ENCODE assay signal across 18 cellular contexts in the genomic region with DNA sequence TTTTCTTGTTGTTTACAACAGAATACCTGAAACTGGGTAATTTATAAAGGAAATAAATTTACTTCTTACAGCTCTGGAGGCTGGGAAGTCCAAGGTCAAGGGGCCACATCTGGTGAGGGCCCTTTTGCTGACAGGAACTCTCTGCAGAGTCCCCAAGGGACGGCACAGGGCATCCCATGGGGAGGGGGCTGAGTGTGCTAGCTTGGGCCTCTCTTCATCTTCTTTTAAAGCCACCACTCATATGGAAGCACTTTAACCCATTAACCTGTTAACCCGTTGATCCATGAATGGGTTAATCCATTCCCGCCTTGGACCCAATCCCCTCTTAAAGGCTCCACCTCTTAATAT.
DNase-seq lines count a peak whose midpoint lies in the region; ATAC-seq and TF ChIP-seq lines count a peak whose summit lies in the region.
"Had no signal": no experiment of that assay in that cellular context is flagged by ENCODE, and none has a peak within 500 bp of the region (broad histone marks: within the 10 kb centered on the region; RNA-seq: fewer than 3 reads in every experiment).

No MANE protein-coding gene starts in this region.

- no peak for TF ChIP-seq POLR2A in heart left ventricle (IDR thresholded peaks at IDR 0.05)
- TF ChIP-seq POLR2A in sigmoid colon (IDR thresholded peaks at IDR 0.05) = no peak

- H3K27me3 Mint-ChIP-seq in activated naive CD4-positive, alpha-beta T cell treated with anti-CD3 and anti-CD28 coated beads, Interleukin-2, amount 10 ng/mL, durations not matched to agents 7 days and 5 days = no peaks in the 10 kb centered on the region
- H3K27me3 Mint-ChIP-seq in endodermal cell (ENCODE audit: insufficient read depth) = no peaks in the 10 kb centered on the region
- H3K27me3 Mint-ChIP-seq: CD4-positive, alpha-beta memory T cell had no signal

- H3K9me3 ChIP-seq in heart left ventricle (no peaks in the 10 kb centered on the region), endodermal cell (ENCODE audit: control insufficient read depth, low read length) (no peaks in the 10 kb centered on the region), sigmoid colon (no peaks in the 10 kb centered on the region)
- H3K9me3 ChIP-seq: BLaER1 had no signal

- H3K4me1 Mint-ChIP-seq in activated naive CD4-positive, alpha-beta T cell treated with anti-CD3 and anti-CD28 coated beads, Interleukin-2, amount 10 ng/mL, durations not matched to agents 7 days and 5 days = peaks cover 5% of the 10 kb centered on the region
- no peaks in the 10 kb centered on the region for H3K4me1 Mint-ChIP-seq in endodermal cell
- H3K4me1 Mint-ChIP-seq: CD14-positive monocyte, GM23338 had no signal

- H3K4me1 ChIP-seq in heart left ventricle = peaks cover 0 to 7% (median 0%) of the 10 kb centered on the region in 12 donors
- no peaks in the 10 kb centered on the region for H3K4me1 ChIP-seq in endodermal cell (ENCODE audit: control insufficient read depth, insufficient read depth, low read length)
- no peaks in the 10 kb centered on the region for H3K4me1 ChIP-seq in sigmoid colon
- H3K4me1 ChIP-seq: BLaER1 had no signal

- H3K27ac Mint-ChIP-seq in activated naive CD4-positive, alpha-beta T cell treated with anti-CD3 and anti-CD28 coated beads, Interleukin-2, amount 10 ng/mL, durations not matched to agents 7 days and 5 days = no peak overlapping the region
- H3K27ac Mint-ChIP-seq in endodermal cell = no peak overlapping the region
- H3K27ac Mint-ChIP-seq: CD14-positive monocyte, GM23338, HFFc6 had no signal

- H3K36me3 ChIP-seq in heart left ventricle (peaks cover 0 to 98% (median 80%) of the 10 kb centered on the region in 9 donors), endodermal cell (ENCODE audit: control insufficient read depth, insufficient read depth, low read length) (peaks cover 8% of the 10 kb centered on the region), sigmoid colon (peaks cover 0 to 8% (median 0%) of the 10 kb centered on the region in 4 donors)

- ATAC-seq in heart left ventricle (no peak), left cardiac atrium (no peak)
- ATAC-seq: GM23338, HCT116 had no signal

- intact Hi-C loops in heart left ventricle (cut with DNase I) (no loop called here), left cardiac atrium (cut with DNase I) (no loop called here), sigmoid colon (cut with DNase I) (no loop called here)

- H3K4me3 Mint-ChIP-seq in activated naive CD4-positive, alpha-beta T cell treated with anti-CD3 and anti-CD28 coated beads, Interleukin-2, amount 10 ng/mL, durations not matched to agents 7 days and 5 days = no peak overlapping the region
- H3K4me3 Mint-ChIP-seq in endodermal cell = no peak overlapping the region
- H3K4me3 Mint-ChIP-seq: CD14-positive monocyte; CD4-positive, alpha-beta memory T cell; GM23338; HFFc6 had no signal

- DNase-seq in activated naive CD4-positive, alpha-beta T cell treated with anti-CD3 and anti-CD28 coated beads, Interleukin-2, amount 10 ng/mL, durations not matched to agents 7 days and 5 days = peak; percentile 8
- DNase-seq in activated naive CD4-positive, alpha-beta T cell (lab: John Stamatoyannopoulos, UW) = no peak
- DNase-seq in heart left ventricle = peak in 4 of 5 donors; percentile 6 to 36 (median 22)
- no peak for DNase-seq in left cardiac atrium
- DNase-seq in endodermal cell = peak; percentile 19
- peak; percentile 41 for DNase-seq in sigmoid colon
- no peak for DNase-seq in HCEC 1CT
- DNase-seq in D341Med (ENCODE audit: low spot score) = no peak
- DNase-seq: 8988T; CD4-positive, alpha-beta memory T cell; DMS79 treated with DMSO at 0.1 percent for 48 hours; GF-D8; HFFc6 had no signal

- no peaks in the 10 kb centered on the region for H3K9me3 Mint-ChIP-seq in activated naive CD4-positive, alpha-beta T cell treated with anti-CD3 and anti-CD28 coated beads, Interleukin-2, amount 10 ng/mL, durations not matched to agents 7 days and 5 days
- H3K9me3 Mint-ChIP-seq in endodermal cell = no peaks in the 10 kb centered on the region
- H3K9me3 Mint-ChIP-seq: CD4-positive, alpha-beta memory T cell; GM23338 had no signal

- no peak for TF ChIP-seq CTCF in heart left ventricle (IDR thresholded peaks at IDR 0.05)
- no peak for TF ChIP-seq CTCF in endodermal cell (conservative IDR thresholded peaks at IDR 0.05)
- TF ChIP-seq CTCF in sigmoid colon (IDR thresholded peaks at IDR 0.05) = no peak

- H3K27ac ChIP-seq in heart left ventricle (peak overlapping the region in 3 of 12 donors; percentile 7 to 33 (median 15)), endodermal cell (ENCODE audit: low read depth, low read length) (no peak overlapping the region), sigmoid colon (no peak overlapping the region)
- H3K27ac ChIP-seq: BLaER1, HL-60 had no signal

- H3K9ac ChIP-seq in endodermal cell (ENCODE audit: extremely low read depth, low read length, poor library complexity, severe bottlenecking) = no peak overlapping the region
- H3K9ac ChIP-seq: BLaER1 had no signal

- no peak for TF ChIP-seq EP300 in sigmoid colon (IDR thresholded peaks at IDR 0.05)

- H3K4me3 ChIP-seq in heart left ventricle = no peak overlapping the region
- H3K4me3 ChIP-seq in endodermal cell (ENCODE audit: low read length) = no peak overlapping the region
- no peak overlapping the region for H3K4me3 ChIP-seq in sigmoid colon
- H3K4me3 ChIP-seq: BLaER1, GM23338 had no signal

- 67 to 71% (median 69%) methylated on average over 3 of the region's 3 CpGs for WGBS in heart left ventricle, 4 donors
- WGBS in endodermal cell (ENCODE audit: insufficient coverage in 1 of 2, insufficient read length in 1 of 2), 2 experiments = 88 to 90% methylated on average over 3 of the region's 3 CpGs
- WGBS in sigmoid colon, 2 donors = 80 to 91% methylated on average over 3 of the region's 3 CpGs

- CTCF ChIA-PET in activated naive CD4-positive, alpha-beta T cell treated with anti-CD3 and anti-CD28 coated beads, Interleukin-2, amount 10 ng/mL, durations not matched to agents 7 days and 5 days (lab: Charles Lee) = no interaction called here

- no peaks in the 10 kb centered on the region for H3K27me3 ChIP-seq in heart left ventricle
- no peaks in the 10 kb centered on the region for H3K27me3 ChIP-seq in endodermal cell (ENCODE audit: control insufficient read depth, insufficient read depth, low read length, poor library complexity, severe bottlenecking)
- H3K27me3 ChIP-seq in sigmoid colon = no peaks in the 10 kb centered on the region
- H3K27me3 ChIP-seq: BLaER1 had no signal

- H3K36me3 Mint-ChIP-seq in activated naive CD4-positive, alpha-beta T cell treated with anti-CD3 and anti-CD28 coated beads, Interleukin-2, amount 10 ng/mL, durations not matched to agents 7 days and 5 days = no peaks in the 10 kb centered on the region
- H3K36me3 Mint-ChIP-seq in endodermal cell (ENCODE audit: low read depth) = peaks cover 41% of the 10 kb centered on the region
- H3K36me3 Mint-ChIP-seq: CD14-positive monocyte had no signal

Comparison
In these comparisons a context has a peak if more than half of its experiments do, and no peak if none do; other contexts are left out.
1. DNase-seq: peak in activated naive CD4-positive, alpha-beta T cell treated with anti-CD3 and anti-CD28 coated beads, Interleukin-2, amount 10 ng/mL, durations not matched to agents 7 days and 5 days (single experiment), heart left ventricle (4 of 5), endodermal cell (single experiment) and sigmoid colon (single experiment); none in activated naive CD4-positive, alpha-beta T cell (0 of 4), left cardiac atrium (single experiment), HCEC 1CT (single experiment) and D341Med (single experiment).